Comparison of ENCODE assay signal across 1 cellular context in genomic region chr2:231928481-231928880, GRCh38.
TF ChIP-seq lines count a peak whose summit lies in the region.

No MANE protein-coding gene starts in this region.

TF ChIP-seq in K562, 482 proteins besides CTCF, POLR2A, EP300 and RAD21:
- TF ChIP-seq POLR3G (IDR thresholded peaks at IDR 0.05; ENCODE audit: extremely low read depth, insufficient read length, insufficient replicate concordance) (no peak), HDAC6 (IDR thresholded peaks at IDR 0.05; ENCODE audit: low read depth, low read length) (no peak), GABPB1 (CRISPR knock-in tag; IDR thresholded peaks at IDR 0.05) (no peak)
- TF ChIP-seq, protein P1, sequence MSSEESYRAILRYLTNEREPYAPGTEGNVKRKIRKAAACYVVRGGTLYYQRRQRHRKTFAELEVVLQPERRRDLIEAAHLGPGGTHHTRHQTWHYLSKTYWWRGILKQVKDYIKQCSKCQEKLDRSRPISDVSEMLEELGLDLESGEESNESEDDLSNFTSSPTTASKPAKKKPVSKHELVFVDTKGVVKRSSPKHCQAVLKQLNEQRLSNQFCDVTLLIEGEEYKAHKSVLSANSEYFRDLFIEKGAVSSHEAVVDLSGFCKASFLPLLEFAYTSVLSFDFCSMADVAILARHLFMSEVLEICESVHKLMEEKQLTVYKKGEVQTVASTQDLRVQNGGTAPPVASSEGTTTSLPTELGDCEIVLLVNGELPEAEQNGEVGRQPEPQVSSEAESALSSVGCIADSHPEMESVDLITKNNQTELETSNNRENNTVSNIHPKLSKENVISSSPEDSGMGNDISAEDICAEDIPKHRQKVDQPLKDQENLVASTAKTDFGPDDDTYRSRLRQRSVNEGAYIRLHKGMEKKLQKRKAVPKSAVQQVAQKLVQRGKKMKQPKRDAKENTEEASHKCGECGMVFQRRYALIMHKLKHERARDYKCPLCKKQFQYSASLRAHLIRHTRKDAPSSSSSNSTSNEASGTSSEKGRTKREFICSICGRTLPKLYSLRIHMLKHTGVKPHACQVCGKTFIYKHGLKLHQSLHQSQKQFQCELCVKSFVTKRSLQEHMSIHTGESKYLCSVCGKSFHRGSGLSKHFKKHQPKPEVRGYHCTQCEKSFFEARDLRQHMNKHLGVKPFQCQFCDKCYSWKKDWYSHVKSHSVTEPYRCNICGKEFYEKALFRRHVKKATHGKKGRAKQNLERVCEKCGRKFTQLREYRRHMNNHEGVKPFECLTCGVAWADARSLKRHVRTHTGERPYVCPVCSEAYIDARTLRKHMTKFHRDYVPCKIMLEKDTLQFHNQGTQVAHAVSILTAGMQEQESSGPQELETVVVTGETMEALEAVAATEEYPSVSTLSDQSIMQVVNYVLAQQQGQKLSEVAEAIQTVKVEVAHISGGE (CRISPR knock-in tag; IDR thresholded peaks at IDR 0.05): no peak
